ENCODE assay signal across 17 cellular contexts in the genomic region with DNA sequence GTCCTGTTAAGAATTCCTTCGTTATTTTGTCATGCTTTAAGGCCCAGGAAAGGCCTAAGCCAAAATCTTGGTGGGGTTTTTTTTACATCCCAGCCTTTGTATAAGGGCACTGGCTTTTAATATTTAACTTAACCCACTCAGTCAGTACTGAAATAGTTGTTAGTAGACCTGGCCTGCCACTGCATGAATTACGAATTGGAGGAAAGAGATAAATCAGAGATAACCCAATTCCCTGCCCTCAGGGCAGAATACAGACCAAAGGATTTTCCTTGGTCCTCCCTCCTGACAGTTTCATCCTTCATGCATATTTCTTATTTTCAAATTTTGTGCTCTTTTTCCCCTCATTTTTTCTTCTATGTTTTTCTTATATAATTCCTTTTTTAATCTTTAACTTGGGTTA.
DNase-seq lines count a peak whose midpoint lies in the region; ATAC-seq and TF ChIP-seq lines count a peak whose summit lies in the region.
"Had no signal": no experiment of that assay in that cellular context is flagged by ENCODE, and none has a peak within 500 bp of the region (broad histone marks: within the 10 kb centered on the region; RNA-seq: fewer than 3 reads in every experiment).

No MANE protein-coding gene starts in this region.

- H3K36me3 ChIP-seq in SK-N-SH (replicated peaks in 1 of 2; ENCODE audit: control insufficient read depth in 1 of 2, insufficient read depth in 2 of 2, low read length in 1 of 2): peaks cover 0 to under 1% of the 10 kb centered on the region in 2 experiments
- H3K36me3 ChIP-seq: HAP-1 had no signal

- no peaks in the 10 kb centered on the region for H3K9me2 ChIP-seq in SK-N-SH

- no peak for ATAC-seq in HG02588 (IDR thresholded peaks at IDR 0.05; ENCODE audit: unreplicated experiment)
- ATAC-seq: GM12878 had no signal

- no peak overlapping the region for H3K9ac ChIP-seq in SK-N-SH

- no peaks in the 10 kb centered on the region for H3K27me3 ChIP-seq in SK-N-SH (ENCODE audit: insufficient read depth)

- 0 out of 2 replicates have a peak overlapping the region, but pooled peaks have one; percentile 69 for H2AFZ ChIP-seq in SK-N-SH (ENCODE audit: low read depth)

- peak; percentile 12 for DNase-seq in activated CD4-positive, alpha-beta T cell treated with anti-CD3 and anti-CD28 coated beads, Interleukin-2, amount 10 ng/mL, durations not matched to agents 24 days and 14 days
- no peak for DNase-seq in activated CD4-positive, alpha-beta T cell treated with anti-CD3 and anti-CD28 coated beads for 48 hours
- no peak for DNase-seq in SK-N-SH
- peak; percentile 35 for DNase-seq in left kidney (ENCODE audit: low read depth, low spot score)
- DNase-seq in A172 (ENCODE audit: low spot score): no peak
- no peak for DNase-seq in COLO668 (lab: John Stamatoyannopoulos, UW; ENCODE audit: unreplicated experiment)
- DNase-seq in 8988T: no peak
- DNase-seq: ACHN; C1 segment of cervical spinal cord; CD4-positive, alpha-beta T cell; DMS153; DMS79 treated with DMSO at 0.1 percent for 48 hours had no signal

- intact Hi-C loops in activated CD4-positive, alpha-beta T cell treated with anti-CD3 and anti-CD28 coated beads, Interleukin-2, amount 10 ng/mL, durations not matched to agents 24 days and 14 days (cut with micrococcal nuclease): no loop called here

- no peak for TF ChIP-seq EP300 in SK-N-SH (IDR thresholded peaks at IDR 0.05; ENCODE audit: borderline replicate concordance in 1 of 2, low read depth in 1 of 2, low read length in 1 of 2)

- POLR2A ChIA-PET in SK-N-SH (lab: Yijun Ruan, JAX): no interaction called here

- TF ChIP-seq CTCF in SK-N-SH (IDR thresholded peaks at IDR 0.05): no peak

- H3K9me3 ChIP-seq in SK-N-SH: no peaks in the 10 kb centered on the region
- H3K9me3 ChIP-seq: HAP-1 had no signal

- CTCF ChIA-PET in SK-N-SH (lab: Yijun Ruan, JAX): no interaction called here

- peaks cover 57% of the 10 kb centered on the region for H3K27me3 Mint-ChIP-seq in activated CD4-positive, alpha-beta T cell treated with anti-CD3 and anti-CD28 coated beads, Interleukin-2, amount 10 ng/mL, durations not matched to agents 24 days and 14 days
- H3K27me3 Mint-ChIP-seq: CD4-positive, alpha-beta T cell had no signal

- no peak overlapping the region for H3K4me2 ChIP-seq in SK-N-SH

- TF ChIP-seq RAD21 in SK-N-SH (IDR thresholded peaks at IDR 0.05; ENCODE audit: low read length): no peak

- H3K79me2 ChIP-seq in SK-N-SH (ENCODE audit: insufficient read depth): no peaks in the 10 kb centered on the region

- H3K27ac Mint-ChIP-seq in activated CD4-positive, alpha-beta T cell treated with anti-CD3 and anti-CD28 coated beads, Interleukin-2, amount 10 ng/mL, durations not matched to agents 24 days and 14 days: no peak overlapping the region
- H3K27ac Mint-ChIP-seq: CD4-positive, alpha-beta T cell had no signal

- H3K4me3 ChIP-seq in SK-N-SH (ENCODE audit: low read depth in 2 of 2, low read length in 1 of 2): no peak overlapping the region
- H3K4me3 ChIP-seq: GM12878, HAP-1 had no signal

- no peaks in the 10 kb centered on the region for H3F3A ChIP-seq in SK-N-SH (replicated peaks; ENCODE audit: insufficient read depth)

- H3K9me3 Mint-ChIP-seq in activated CD4-positive, alpha-beta T cell treated with anti-CD3 and anti-CD28 coated beads, Interleukin-2, amount 10 ng/mL, durations not matched to agents 24 days and 14 days: peaks cover 19% of the 10 kb centered on the region
- H3K9me3 Mint-ChIP-seq: CD4-positive, alpha-beta T cell had no signal

- no peaks in the 10 kb centered on the region for H4K20me1 ChIP-seq in SK-N-SH (ENCODE audit: insufficient read depth)

- H3K4me1 Mint-ChIP-seq in activated CD4-positive, alpha-beta T cell treated with anti-CD3 and anti-CD28 coated beads, Interleukin-2, amount 10 ng/mL, durations not matched to agents 24 days and 14 days: no peaks in the 10 kb centered on the region

- peaks cover 0 to 3% of the 10 kb centered on the region in 2 experiments; a peak in 2 of 4 replicates for H3K4me1 ChIP-seq in SK-N-SH (ENCODE audit: control insufficient read depth in 1 of 2, insufficient read depth in 2 of 2, low read depth in 1 of 2, low read length in 1 of 2)
- H3K4me1 ChIP-seq: HAP-1 had no signal

- 66% methylated on average over 2 of the region's 2 CpGs for WGBS in SK-N-SH (ENCODE audit: low lambda C conversion rate)

- no peak overlapping the region for H3K4me3 Mint-ChIP-seq in activated CD4-positive, alpha-beta T cell treated with anti-CD3 and anti-CD28 coated beads, Interleukin-2, amount 10 ng/mL, durations not matched to agents 24 days and 14 days
- H3K4me3 Mint-ChIP-seq: CD4-positive, alpha-beta T cell had no signal

- H3K27ac ChIP-seq in SK-N-SH (ENCODE audit: low read depth in 2 of 2, low read length in 1 of 2): peak overlapping the region in 1 of 2 experiments; percentile 22; a peak in 1 of 4 replicates
- H3K27ac ChIP-seq: 22Rv1, HL-60 had no signal

- peaks cover 1% of the 10 kb centered on the region for H3K36me3 Mint-ChIP-seq in activated CD4-positive, alpha-beta T cell treated with anti-CD3 and anti-CD28 coated beads, Interleukin-2, amount 10 ng/mL, durations not matched to agents 24 days and 14 days (ENCODE audit: low read depth)

TF ChIP-seq in SK-N-SH, 30 proteins besides CTCF, POLR2A, EP300 and RAD21:
- TF ChIP-seq NRF1 (IDR thresholded peaks at IDR 0.05; ENCODE audit: low read depth, low read length): no peak
- TF ChIP-seq RFX5 (IDR thresholded peaks at IDR 0.05; ENCODE audit: low read length): no peak
- TF ChIP-seq, protein P1, sequence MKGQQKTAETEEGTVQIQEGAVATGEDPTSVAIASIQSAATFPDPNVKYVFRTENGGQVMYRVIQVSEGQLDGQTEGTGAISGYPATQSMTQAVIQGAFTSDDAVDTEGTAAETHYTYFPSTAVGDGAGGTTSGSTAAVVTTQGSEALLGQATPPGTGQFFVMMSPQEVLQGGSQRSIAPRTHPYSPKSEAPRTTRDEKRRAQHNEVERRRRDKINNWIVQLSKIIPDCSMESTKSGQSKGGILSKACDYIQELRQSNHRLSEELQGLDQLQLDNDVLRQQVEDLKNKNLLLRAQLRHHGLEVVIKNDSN (IDR thresholded peaks at IDR 0.05; ENCODE audit: borderline replicate concordance, low read depth): no peak
- no peak for TF ChIP-seq GABPA (IDR thresholded peaks at IDR 0.05; ENCODE audit: low read depth)
- no peak for TF ChIP-seq RXRA (IDR thresholded peaks at IDR 0.05; ENCODE audit: borderline replicate concordance, low read depth)
- no peak for TF ChIP-seq TAF1 (IDR thresholded peaks at IDR 0.05; ENCODE audit: borderline replicate concordance, low read depth, low read length)
- no peak for TF ChIP-seq NFIC (IDR thresholded peaks at IDR 0.05; ENCODE audit: borderline replicate concordance)
- TF ChIP-seq TCF12 (IDR thresholded peaks at IDR 0.05): no peak
- no peak for TF ChIP-seq JUND (IDR thresholded peaks at IDR 0.05)
- TF ChIP-seq RCOR1 (IDR thresholded peaks at IDR 0.05; ENCODE audit: low read length): no peak
- TF ChIP-seq FOXJ3 (CRISPR knock-in tag; IDR thresholded peaks at IDR 0.05): no peak
- TF ChIP-seq TEAD4 (IDR thresholded peaks at IDR 0.05; ENCODE audit: borderline replicate concordance, insufficient read depth): no peak
- no peak for TF ChIP-seq POLR2AphosphoS5 (IDR thresholded peaks at IDR 0.05; ENCODE audit: low read depth, low read length)
- TF ChIP-seq YY1 (IDR thresholded peaks at IDR 0.05; ENCODE audit: low read depth): no peak

Comparison
In these comparisons a context has a peak if more than half of its experiments do, and no peak if none do; other contexts are left out.
1. DNase-seq: peak in activated CD4-positive, alpha-beta T cell treated with anti-CD3 and anti-CD28 coated beads, Interleukin-2, amount 10 ng/mL, durations not matched to agents 24 days and 14 days (single experiment) and left kidney (single experiment); none in activated CD4-positive, alpha-beta T cell treated with anti-CD3 and anti-CD28 coated beads for 48 hours (single experiment), SK-N-SH (single experiment), A172 (single experiment), COLO668 (single experiment) and 8988T (single experiment).